15 cellular contexts compared by ENCODE assay signal in the genomic region with DNA sequence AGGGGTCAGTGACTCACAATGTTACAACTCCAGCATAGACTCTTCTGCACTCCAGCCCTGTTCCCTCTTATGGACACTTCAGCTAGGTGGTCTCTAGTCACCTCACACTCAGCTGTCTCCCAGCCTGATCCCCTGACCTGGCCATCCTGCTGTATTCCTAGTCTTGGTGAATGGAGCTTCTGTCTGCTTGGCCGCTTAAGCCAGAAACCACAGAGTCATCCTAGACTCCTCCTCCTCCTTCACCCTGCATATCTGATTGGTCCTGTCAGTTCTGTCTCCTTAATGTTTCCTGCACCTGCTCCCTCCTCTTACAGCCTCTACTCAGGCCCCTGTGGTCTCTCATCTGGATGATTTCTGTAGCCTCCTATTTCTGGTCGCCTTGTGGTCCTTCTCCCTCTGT. TPM values are rescaled to one million over a fixed set of nuclear protein-coding genes. Genes with fewer than 3 reads are reported as not detected.
DNase-seq lines count a peak whose midpoint lies in the region; ATAC-seq and TF ChIP-seq lines count a peak whose summit lies in the region.
"Had no signal": no experiment of that assay in that cellular context is flagged by ENCODE, and none has a peak within 500 bp of the region (broad histone marks: within the 10 kb centered on the region; RNA-seq: fewer than 3 reads in every experiment).

No MANE protein-coding gene starts in this region.

- TF ChIP-seq CTCF in gastrocnemius medialis (IDR thresholded peaks at IDR 0.05 in 4 of 5, conservative IDR thresholded peaks at IDR 0.05 in 1 of 5) (no peak), brain microvascular endothelial cell (IDR thresholded peaks at IDR 0.05; ENCODE audit: low read depth, low read length, missing control alignments) (no peak)

- no peaks in the 10 kb centered on the region for H3K4me1 ChIP-seq in gastrocnemius medialis
- H3K4me1 ChIP-seq: prostate gland, suprapubic skin had no signal

- H3K9me3 ChIP-seq in gastrocnemius medialis, result no peaks in the 10 kb centered on the region
- H3K9me3 ChIP-seq: prostate gland, suprapubic skin had no signal

- TF ChIP-seq POLR2A in gastrocnemius medialis (IDR thresholded peaks at IDR 0.05), result no peak

- H3K27ac ChIP-seq in gastrocnemius medialis, result no peak overlapping the region
- H3K27ac ChIP-seq in brain microvascular endothelial cell, result no peak overlapping the region
- H3K27ac ChIP-seq: prostate gland, suprapubic skin had no signal

- H3K27me3 ChIP-seq in gastrocnemius medialis (no peaks in the 10 kb centered on the region), brain microvascular endothelial cell (replicated peaks) (no peaks in the 10 kb centered on the region)
- H3K27me3 ChIP-seq: suprapubic skin had no signal

- ATAC-seq in HG03039 (IDR thresholded peaks at IDR 0.05; ENCODE audit: unreplicated experiment) (peak; percentile 53), gastrocnemius medialis (no peak)
- ATAC-seq: activated CD4-positive, alpha-beta T cell treated with anti-CD3 and anti-CD28 coated beads for 36 hours had no signal

- DNase-seq in EH (ENCODE audit: low read depth) (peak; percentile 8), RPMI7951 (ENCODE audit: low read depth) (peak; percentile 4), kidney glomerular epithelial cell (lab: John Stamatoyannopoulos, UW) (peak; percentile 56), gastrocnemius medialis (no peak), hypothalamus (lab: John Stamatoyannopoulos, UW) (no peak), OCI-M2 (lab: John Stamatoyannopoulos, UW; ENCODE audit: unreplicated experiment) (no peak), brain microvascular endothelial cell (no peak)
- DNase-seq: activated CD4-positive, alpha-beta T cell treated with anti-CD3 and anti-CD28 coated beads for 36 hours; activated T-cell treated with anti-CD3 and anti-CD28 coated beads for 4 hours; kidney; NCI-H524 treated with DMSO at 0.1 percent for 48 hours had no signal

- no peak overlapping the region for H3K4me3 ChIP-seq in gastrocnemius medialis
- H3K4me3 ChIP-seq in brain microvascular endothelial cell (ENCODE audit: low read depth, low read length), result no peak overlapping the region
- H3K4me3 ChIP-seq: prostate gland, suprapubic skin had no signal

- H3K36me3 ChIP-seq in gastrocnemius medialis (no peaks in the 10 kb centered on the region), brain microvascular endothelial cell (replicated peaks) (no peaks in the 10 kb centered on the region)
- H3K36me3 ChIP-seq: prostate gland, suprapubic skin had no signal

- in situ Hi-C loops in gastrocnemius medialis (cut with MboI; ENCODE audit: low sequenced_read_pairs in 4 of 4), result no loop called here
- in situ Hi-C loops in brain microvascular endothelial cell (cut with HindIII; ENCODE audit: low pct_ligation_motif_present, low sequenced_read_pairs), result no loop called here

- intact Hi-C loops in gastrocnemius medialis (cut with DNase I; ENCODE audit: low total_unique reads), result no loop called here

RNA-seq across cellular contexts. Expression of a gene that starts 26.2 kb away (rescaled TPM):
- 9.2 and 10.9 TPM in 2 replicates for total RNA-seq in RPMI7951 (2014; rRNA removed; shearing (Covaris generic))
- under 1 TPM in 1 of 4 donors, not detected in 3; 0.09 TPM for total RNA-seq in gastrocnemius medialis
- total RNA-seq: activated CD4-positive, alpha-beta T cell treated with anti-CD3 and anti-CD28 coated beads for 36 hours; B cell had no signal

Comparison
In these comparisons a context has a peak if more than half of its experiments do, and no peak if none do; other contexts are left out.
1. DNase-seq: peak in EH (single experiment), RPMI7951 (single experiment) and kidney glomerular epithelial cell (single experiment); none in gastrocnemius medialis (0 of 2), hypothalamus (0 of 51), OCI-M2 (single experiment) and brain microvascular endothelial cell (single experiment).